12 cellular contexts compared by ENCODE assay signal in the genomic region with DNA sequence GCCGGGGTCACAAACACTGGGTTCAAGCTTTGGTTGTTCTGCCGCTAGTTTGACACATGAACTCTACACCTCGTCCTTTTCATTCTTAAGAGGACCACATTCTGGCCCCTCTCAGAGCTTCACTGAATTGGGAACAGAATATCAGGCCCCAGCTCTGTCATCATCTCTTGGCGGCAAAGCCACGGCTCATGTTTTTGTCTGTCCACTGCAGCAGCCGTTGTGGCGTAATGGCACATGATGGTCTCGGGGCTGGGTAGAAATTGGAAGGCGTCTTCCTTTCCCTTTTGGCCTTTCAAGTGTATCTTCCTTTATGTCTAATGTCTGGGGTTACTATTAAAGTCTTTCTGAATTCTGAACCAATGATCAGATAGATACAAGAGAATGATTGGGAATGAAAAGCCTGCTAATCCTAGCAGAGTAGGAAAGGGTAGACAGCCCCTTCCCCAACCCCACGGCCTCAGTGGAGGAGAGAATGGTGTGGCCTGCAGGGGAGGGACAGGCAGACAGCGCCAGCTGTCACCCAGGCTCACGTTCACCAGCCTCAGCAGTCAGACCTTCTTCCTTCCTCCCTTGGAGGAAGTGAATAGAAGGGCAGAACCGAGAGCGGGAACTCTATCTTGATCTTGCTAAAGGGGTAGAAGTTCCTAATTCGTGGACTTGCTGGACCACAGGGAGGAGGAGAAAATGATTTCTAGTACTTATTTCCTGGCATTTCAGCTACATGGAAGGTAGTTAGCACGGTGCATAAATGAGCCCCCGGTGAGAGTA.
A peak's percentile ranks its signal among the peaks of the same experiment; 100 is the strongest.
DNase-seq lines count a peak whose midpoint lies in the region.
"Had no signal": no experiment of that assay in that cellular context is flagged by ENCODE, and none has a peak within 500 bp of the region (broad histone marks: within the 10 kb centered on the region; RNA-seq: fewer than 3 reads in every experiment).

No MANE protein-coding gene starts in this region.

- DNase-seq in CMK (ENCODE audit: low read depth) (peak; percentile 26), Kasumi-1 (lab: John Stamatoyannopoulos, UW) (peak; percentile 44 to 74), UCSD-AML1 (lab: John Stamatoyannopoulos, UW; ENCODE audit: unreplicated experiment) (peak; percentile 25), medulla oblongata (ENCODE audit: extremely low spot score) (peak; percentile 53), T-helper 1 cell (no peak), NCI-H1105 treated with DMSO at 0.1 percent for 48 hours (lab: John Stamatoyannopoulos, UW) (no peak), hepatic stellate cell (ENCODE audit: low spot score) (no peak)
- DNase-seq in effector CD4-positive, alpha-beta T cell, result no peak
- DNase-seq: CD4-positive, alpha-beta memory T cell; NCI-H1694 treated with DMSO at 0.1 percent for 48 hours; NCI-H446; SK-N-SH had no signal

Comparison
In these comparisons a context has a peak if more than half of its experiments do, and no peak if none do; other contexts are left out.
1. DNase-seq: peak in CMK (single experiment), Kasumi-1 (2 of 2), UCSD-AML1 (single experiment) and medulla oblongata (single experiment); none in T-helper 1 cell (0 of 5), effector CD4-positive, alpha-beta T cell (single experiment), NCI-H1105 treated with DMSO at 0.1 percent for 48 hours (single experiment) and hepatic stellate cell (single experiment).